Comparison of ENCODE assay signal across 33 cellular contexts in genomic region chr10:437698-438490, GRCh38.
DNase-seq lines count a peak whose midpoint lies in the region; ATAC-seq, FAIRE-seq and TF ChIP-seq lines count a peak whose summit lies in the region.
"Had no signal": no experiment of that assay in that cellular context is flagged by ENCODE, and none has a peak within 500 bp of the region (broad histone marks: within the 10 kb centered on the region; RNA-seq: fewer than 3 reads in every experiment).

No MANE protein-coding gene starts in this region.

- POLR2A ChIA-PET in HCT116 (lab: Charles Lee) = no interaction called here
- POLR2A ChIA-PET in naive thymus-derived CD4-positive, alpha-beta T cell (lab: Charles Lee) = interaction anchor here (0.5 kb wide), 1 partner anchor 116 kb away, joined by 3 read pairs; no protein-coding TSS in a partner anchor

- no peak overlapping the region for H3K14ac ChIP-seq in neuronal stem cell (ENCODE audit: low read length)

- peaks cover 10% of the 10 kb centered on the region for H3K36me3 Mint-ChIP-seq in activated naive CD8-positive, alpha-beta T cell
- H3K36me3 Mint-ChIP-seq in activated naive CD8-positive, alpha-beta T cell treated with anti-CD3 and anti-CD28 coated beads for 36 hours = no peaks in the 10 kb centered on the region
- no peaks in the 10 kb centered on the region for H3K36me3 Mint-ChIP-seq in activated T-helper 17 cell treated with anti-CD3 and anti-CD28 coated beads, Interleukin-2, amount 50 U/mL, for 72 hours (ENCODE audit: low read depth)
- peaks cover 5 to 32% (median 15%) of the 10 kb centered on the region in 5 donors for H3K36me3 Mint-ChIP-seq in naive thymus-derived CD4-positive, alpha-beta T cell

- H3K4me1 ChIP-seq in HCT116 (ENCODE audit: control insufficient read depth in 1 of 2, insufficient read depth in 2 of 2, low read length in 2 of 2) (peaks cover 0 to 17% of the 10 kb centered on the region in 2 experiments; a peak in 3 of 4 replicates), neuronal stem cell (ENCODE audit: control insufficient read depth in 2 of 2, insufficient read depth in 1 of 2, low read depth in 1 of 2, low read length in 2 of 2) (no peaks in the 10 kb centered on the region), tibial nerve (peaks cover 0 to 10% (median 0%) of the 10 kb centered on the region in 4 donors)
- peaks cover 19 to 25% of the 10 kb centered on the region in 2 donors for H3K4me1 ChIP-seq in naive thymus-derived CD4-positive, alpha-beta T cell (ENCODE audit: control insufficient read depth in 2 of 2, insufficient read depth in 2 of 2, low read length in 2 of 2)
- H3K4me1 ChIP-seq: gastrocnemius medialis, HAP-1, right lobe of liver, spleen, tibial artery had no signal

- FAIRE-seq in urothelium cell line (lab: Jason Lieb, UNC) = no peak

- H2BK12ac ChIP-seq in neuronal stem cell (ENCODE audit: low read length) = no peak overlapping the region

- peak overlapping the region; percentile 1 for H3K4me3 Mint-ChIP-seq in activated naive CD8-positive, alpha-beta T cell
- no peak overlapping the region for H3K4me3 Mint-ChIP-seq in activated naive CD8-positive, alpha-beta T cell treated with anti-CD3 and anti-CD28 coated beads for 36 hours
- H3K4me3 Mint-ChIP-seq in activated T-helper 17 cell treated with anti-CD3 and anti-CD28 coated beads, Interleukin-2, amount 50 U/mL, for 72 hours = peak overlapping the region; percentile 32
- peak overlapping the region in 8 of 10 donors; percentile 8 to 60 (median 50) for H3K4me3 Mint-ChIP-seq in naive thymus-derived CD4-positive, alpha-beta T cell
- H3K4me3 Mint-ChIP-seq: activated B cell treated with CpG ODN at 0.5 μM for 24 hours, B cell had no signal

- intact Hi-C loops in HCT116 (cut with micrococcal nuclease) = no loop called here
- intact Hi-C loops in naive thymus-derived CD4-positive, alpha-beta T cell (cut with micrococcal nuclease) = loop anchor here in 1 of 2 donors (5.0 kb wide), 1 partner anchor 494 kb away; the partner anchor contains the start of gene LARP4B

- CTCF ChIA-PET in HCT116 (lab: Charles Lee) = no interaction called here
- CTCF ChIA-PET in naive thymus-derived CD4-positive, alpha-beta T cell (lab: Charles Lee) = interaction anchor here (0.7 kb wide), 1 partner anchor 21 kb away, joined by 3 read pairs; no protein-coding TSS in a partner anchor

- H3K4me1 Mint-ChIP-seq in activated naive CD8-positive, alpha-beta T cell (ENCODE audit: low read depth) = peaks cover 39% of the 10 kb centered on the region
- H3K4me1 Mint-ChIP-seq in activated naive CD8-positive, alpha-beta T cell treated with anti-CD3 and anti-CD28 coated beads for 36 hours = peaks cover 20% of the 10 kb centered on the region
- H3K4me1 Mint-ChIP-seq in activated T-helper 17 cell treated with anti-CD3 and anti-CD28 coated beads, Interleukin-2, amount 50 U/mL, for 72 hours = peaks cover 21% of the 10 kb centered on the region
- peaks cover 21 to 56% (median 41%) of the 10 kb centered on the region in 7 donors for H3K4me1 Mint-ChIP-seq in naive thymus-derived CD4-positive, alpha-beta T cell
- H3K4me1 Mint-ChIP-seq: activated B cell treated with CpG ODN at 0.5 μM for 24 hours, B cell had no signal

- TF ChIP-seq POLR2A in HCT116 (IDR thresholded peaks at IDR 0.05; ENCODE audit: borderline replicate concordance, extremely low read depth, insufficient read depth, insufficient read length) (no peak), tibial nerve (IDR thresholded peaks at IDR 0.05) (no peak)

- TF ChIP-seq RAD21 in HCT116 (IDR thresholded peaks at IDR 0.05; ENCODE audit: low read depth) = no peak

- no peak for TF ChIP-seq EP300 in tibial nerve (IDR thresholded peaks at IDR 0.05)

- no peaks in the 10 kb centered on the region for H3K27me3 Mint-ChIP-seq in activated naive CD8-positive, alpha-beta T cell
- H3K27me3 Mint-ChIP-seq in activated naive CD8-positive, alpha-beta T cell treated with anti-CD3 and anti-CD28 coated beads for 36 hours = peaks cover 9% of the 10 kb centered on the region
- H3K27me3 Mint-ChIP-seq in activated T-helper 17 cell treated with anti-CD3 and anti-CD28 coated beads, Interleukin-2, amount 50 U/mL, for 72 hours = no peaks in the 10 kb centered on the region
- peaks cover 0 to 16% (median 4%) of the 10 kb centered on the region in 5 donors for H3K27me3 Mint-ChIP-seq in naive thymus-derived CD4-positive, alpha-beta T cell
- H3K27me3 Mint-ChIP-seq: progenitor cell of endocrine pancreas had no signal

- H3K36me3 ChIP-seq in HCT116 (ENCODE audit: control insufficient read depth in 1 of 2, insufficient read depth in 2 of 2, low read length in 2 of 2) (no peaks in the 10 kb centered on the region), neuronal stem cell (replicated peaks in 1 of 2; ENCODE audit: control insufficient read depth in 2 of 2, insufficient read depth in 2 of 2, low read length in 2 of 2) (peaks cover 7 to 48% of the 10 kb centered on the region in 2 donors), tibial nerve (peaks cover 0 to 29% (median 0%) of the 10 kb centered on the region in 3 donors)
- no peaks in the 10 kb centered on the region for H3K36me3 ChIP-seq in naive thymus-derived CD4-positive, alpha-beta T cell (ENCODE audit: control insufficient read depth in 2 of 3, insufficient read depth in 3 of 3, low read length in 3 of 3)
- H3K36me3 ChIP-seq: HAP-1, right lobe of liver had no signal

- H3K9me3 Mint-ChIP-seq in activated naive CD8-positive, alpha-beta T cell (ENCODE audit: low read depth) = no peaks in the 10 kb centered on the region
- H3K9me3 Mint-ChIP-seq in activated naive CD8-positive, alpha-beta T cell treated with anti-CD3 and anti-CD28 coated beads for 36 hours = no peaks in the 10 kb centered on the region
- no peaks in the 10 kb centered on the region for H3K9me3 Mint-ChIP-seq in activated T-helper 17 cell treated with anti-CD3 and anti-CD28 coated beads, Interleukin-2, amount 50 U/mL, for 72 hours
- peaks cover 0 to 5% (median 0%) of the 10 kb centered on the region in 11 donors for H3K9me3 Mint-ChIP-seq in naive thymus-derived CD4-positive, alpha-beta T cell
- H3K9me3 Mint-ChIP-seq: activated B cell treated with CpG ODN at 0.5 μM for 24 hours had no signal

- no TSS peak for BruUV-seq in HCT116 (replicated peaks; lab: Mats Ljungman, UMichigan)

- H2BK15ac ChIP-seq in neuronal stem cell (ENCODE audit: low read length) = no peak overlapping the region

- no peak overlapping the region for H3K27ac Mint-ChIP-seq in activated naive CD8-positive, alpha-beta T cell
- H3K27ac Mint-ChIP-seq in activated naive CD8-positive, alpha-beta T cell treated with anti-CD3 and anti-CD28 coated beads for 36 hours = no peak overlapping the region
- H3K27ac Mint-ChIP-seq in activated T-helper 17 cell treated with anti-CD3 and anti-CD28 coated beads, Interleukin-2, amount 50 U/mL, for 72 hours = peak overlapping the region; percentile 47
- H3K27ac Mint-ChIP-seq in naive thymus-derived CD4-positive, alpha-beta T cell = peak overlapping the region in 1 of 9 donors; percentile 70
- H3K27ac Mint-ChIP-seq: activated B cell treated with CpG ODN at 0.5 μM for 24 hours, B cell, progenitor cell of endocrine pancreas had no signal

- H3K4ac ChIP-seq in neuronal stem cell (ENCODE audit: low read length) = no peak overlapping the region

- no peak overlapping the region for H4K91ac ChIP-seq in neuronal stem cell (ENCODE audit: low read depth, low read length, poor library complexity)

- H3K9me2 ChIP-seq in HCT116 (ENCODE audit: insufficient read depth) = no peaks in the 10 kb centered on the region

- no peaks in the 10 kb centered on the region for H4K20me1 ChIP-seq in HCT116 (ENCODE audit: insufficient read depth)

- H3K4me3 ChIP-seq in HCT116 (replicated peaks in 1 of 2; ENCODE audit: low read depth in 1 of 2, low read length in 2 of 2) (no peak overlapping the region), neuronal stem cell (ENCODE audit: low read length in 2 of 2) (no peak overlapping the region), tibial nerve (no peak overlapping the region)
- peak overlapping the region; percentile 1 for H3K4me3 ChIP-seq in naive thymus-derived CD4-positive, alpha-beta T cell (ENCODE audit: low read length)
- H3K4me3 ChIP-seq: gastrocnemius medialis, HAP-1, right lobe of liver, spleen, tibial artery had no signal

- no peak overlapping the region for H2AK5ac ChIP-seq in neuronal stem cell (ENCODE audit: low read depth, low read length)

- no peak overlapping the region for H3K18ac ChIP-seq in neuronal stem cell (ENCODE audit: low read length)

- no peak overlapping the region for H2BK5ac ChIP-seq in neuronal stem cell (ENCODE audit: low read length)

- H4K8ac ChIP-seq in neuronal stem cell (ENCODE audit: low read depth, low read length) = no peak overlapping the region

- no peaks in the 10 kb centered on the region for H3K79me2 ChIP-seq in HCT116 (ENCODE audit: insufficient read depth, low read length)

- RAD21 ChIA-PET in HCT116 (lab: Charles Lee; ENCODE audit: low non-redundant PET in 1 of 2, low total read pairs in 2 of 2, uncharacterized antibody in 2 of 2, unreplicated experiment in 2 of 2) = no interaction called here

- TF ChIP-seq CTCF in HCT116 (IDR thresholded peaks at IDR 0.05 in 2 of 3, conservative IDR thresholded peaks at IDR 0.05 in 1 of 3; ENCODE audit: borderline replicate concordance in 1 of 3, insufficient read depth in 1 of 3, low read depth in 2 of 3, low read length in 2 of 3) = no peak
- no peak for TF ChIP-seq CTCF in tibial nerve (IDR thresholded peaks at IDR 0.05)

- peaks cover 3% of the 10 kb centered on the region for H3K79me1 ChIP-seq in neuronal stem cell (ENCODE audit: low read depth, low read length)

- no peaks in the 10 kb centered on the region for H3K9me3 ChIP-seq in HCT116 (ENCODE audit: control insufficient read depth in 1 of 2, insufficient read depth in 1 of 2, low read depth in 1 of 2, low read length in 2 of 2)
- no peaks in the 10 kb centered on the region for H3K9me3 ChIP-seq in naive thymus-derived CD4-positive, alpha-beta T cell (ENCODE audit: control insufficient read depth in 2 of 3, low read length in 3 of 3)
- H3K9me3 ChIP-seq in neuronal stem cell (replicated peaks in 1 of 2; ENCODE audit: control insufficient read depth in 2 of 2, insufficient read depth in 1 of 2, low read depth in 1 of 2, low read length in 2 of 2) = peaks cover 3 to 4% of the 10 kb centered on the region in 2 donors
- H3K9me3 ChIP-seq in tibial nerve = no peaks in the 10 kb centered on the region
- H3K9me3 ChIP-seq: gastrocnemius medialis, HAP-1, right lobe of liver, spleen, tibial artery had no signal

- WGBS in neuronal stem cell (ENCODE audit: extremely low coverage in 2 of 2, insufficient read length in 2 of 2, insufficient replicate concordance in 1 of 2), 2 donors = no CpG with 5 or more reads among the region's 3 CpGs
- WGBS in tibial nerve, 2 donors = 34 to 44% methylated on average over 3 of the region's 3 CpGs

- H3K27ac ChIP-seq in HCT116 (ENCODE audit: low read depth, low read length) (no peak overlapping the region), neuronal stem cell (replicated peaks; ENCODE audit: low read length) (no peak overlapping the region), tibial nerve (peak overlapping the region in 1 of 4 donors; percentile 21)
- H3K27ac ChIP-seq in naive thymus-derived CD4-positive, alpha-beta T cell (ENCODE audit: low read depth, low read length) = no peak overlapping the region
- H3K27ac ChIP-seq: gastrocnemius medialis, right lobe of liver, spleen, tibial artery had no signal

- peak overlapping the region; percentile 28 for H3K4me2 ChIP-seq in HCT116 (ENCODE audit: low read length)
- no peak overlapping the region for H3K4me2 ChIP-seq in neuronal stem cell (ENCODE audit: insufficient read depth, low read length, poor library complexity, severe bottlenecking)

- H2AFZ ChIP-seq in HCT116 (ENCODE audit: low read depth, low read length, poor library complexity, severe bottlenecking) (no peak overlapping the region), neuronal stem cell (ENCODE audit: low read length) (no peak overlapping the region)

- ATAC-seq in HCT116 = no peak
- ATAC-seq in activated T-helper 17 cell treated with anti-CD3 and anti-CD28 coated beads, Interleukin-2, amount 50 U/mL, for 72 hours (replicated peaks) = peak; percentile 31
- no peak for ATAC-seq in naive thymus-derived CD4-positive, alpha-beta T cell
- ATAC-seq: esophagus mucosa, gastrocnemius medialis, Panc1, right lobe of liver had no signal

- no peak overlapping the region for H2BK120ac ChIP-seq in neuronal stem cell (ENCODE audit: low read depth, low read length)

- H3K27me3 ChIP-seq in HCT116 (ENCODE audit: insufficient read depth, low read length) (no peaks in the 10 kb centered on the region), neuronal stem cell (ENCODE audit: control insufficient read depth in 3 of 3, insufficient read depth in 3 of 3, low read depth in 1 of 3, low read length in 3 of 3) (no peaks in the 10 kb centered on the region), tibial nerve (no peaks in the 10 kb centered on the region)
- peaks cover 0 to 4% of the 10 kb centered on the region in 2 donors for H3K27me3 ChIP-seq in naive thymus-derived CD4-positive, alpha-beta T cell (ENCODE audit: control insufficient read depth in 2 of 2, insufficient read depth in 2 of 2, low read length in 2 of 2)
- H3K27me3 ChIP-seq: gastrocnemius medialis, right lobe of liver, spleen, tibial artery had no signal

- H3K9ac ChIP-seq in HCT116 (ENCODE audit: low read length) = no peak overlapping the region
- H3K9ac ChIP-seq in neuronal stem cell (ENCODE audit: low read depth, low read length, poor library complexity) = no peak overlapping the region

- no peak for DNase-seq in activated naive CD8-positive, alpha-beta T cell treated with anti-CD3 and anti-CD28 coated beads for 36 hours
- DNase-seq in HCT116 (ENCODE audit: low read depth, low spot score) = no peak
- DNase-seq in naive thymus-derived CD4-positive, alpha-beta T cell = peak in 2 of 9 donors; percentile 16 to 35
- DNase-seq in neuronal stem cell (ENCODE audit: low spot score) = no peak
- DNase-seq in tibial nerve (ENCODE audit: low spot score in 2 of 2) = no peak
- no peak for DNase-seq in urothelium cell line (ENCODE audit: low spot score)
- DNase-seq: ACHN; activated B cell treated with CpG ODN at 0.5 μM for 24 hours; Calu3; caudate nucleus; DMS79 treated with DMSO at 0.1 percent for 48 hours; gastrocnemius medialis; GDM1; KG1; midbrain; naive B cell; NCI-H1417; NCI-H2029 treated with DMSO at 0.1 percent for 48 hours; NCI-H526; nucleus accumbens; right lobe of liver; Right ventricle myocardium superior; spleen; stimulated activated CD8-positive, alpha-beta memory T cell treated with anti-CD3 and anti-CD28 coated beads, Interleukin-4, amount 100 ng/mL, for 48 hours; T-helper 9 cell; tibial artery had no signal

- H3K23ac ChIP-seq in neuronal stem cell (ENCODE audit: low read depth, low read length, poor library complexity) = no peak overlapping the region
